7 cellular contexts compared by ENCODE assay signal in the genomic region with DNA sequence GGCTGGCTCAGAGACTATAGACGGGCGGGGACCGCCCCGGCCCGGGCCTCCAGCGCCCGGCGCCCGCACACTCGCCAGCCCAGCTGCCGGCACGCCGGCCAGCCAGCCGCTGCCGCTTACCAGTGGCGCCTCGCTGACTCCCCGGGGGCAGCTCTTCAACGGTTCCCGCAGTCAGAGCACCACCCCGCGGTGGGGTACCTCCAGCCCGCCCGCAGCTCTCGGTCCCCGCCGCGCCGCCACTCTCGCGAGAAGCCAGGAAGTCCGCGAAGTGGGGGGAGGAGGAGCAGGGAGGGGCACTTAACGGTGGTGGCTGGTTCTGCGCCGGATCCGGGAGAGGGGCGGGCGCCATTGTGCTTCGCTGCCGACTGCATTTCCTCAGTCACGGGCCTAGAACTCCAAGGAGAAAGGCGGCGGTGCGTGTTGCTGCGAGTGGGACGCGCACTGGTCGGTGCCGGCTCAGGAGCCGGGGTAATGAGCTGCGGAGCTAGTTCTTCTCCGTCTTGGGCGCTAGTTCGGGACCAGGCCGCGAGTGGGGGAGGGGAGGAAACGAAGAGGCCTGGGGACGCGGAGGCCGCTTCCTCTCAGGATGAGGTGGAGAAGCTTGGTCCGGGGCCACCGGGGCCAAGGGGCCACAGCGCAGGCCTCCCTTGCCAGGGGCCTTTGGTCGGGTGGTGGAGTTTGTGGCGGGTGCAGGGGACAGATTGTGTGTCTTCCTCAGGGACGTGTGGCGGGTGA. TPM values are rescaled to one million over a fixed set of nuclear protein-coding genes. Genes with fewer than 3 reads are reported as not detected.
DNase-seq lines count a peak whose midpoint lies in the region; ATAC-seq and TF ChIP-seq lines count a peak whose summit lies in the region.

Gene MARCHF7, plus strand, starts transcription at position 313 of the 735 bp plus-strand sequence. CDS start 16,517 bp downstream, outside the sequence.

- peak within 1 kb of the TSS; percentile 82 to 94 for H3K4me3 ChIP-seq in ascending aorta

- intact Hi-C loops in T-helper 2 cell treated with Interferon-gamma antibody and Interleukin-4, amounts not matched to agents 100 ng/mL and 5 ng/mL, for 36 hours (cut with micrococcal nuclease): loop anchor here (1.0 to 10.0 kb wide), 11 partner anchors 35 to 1838 kb away; partner anchors contain the start of genes ACVR1, BAZ2B, CCDC148 and LY75
- intact Hi-C loops in ascending aorta (cut with DNase I): loop anchor here (1.0 to 5.0 kb wide), 4 partner anchors 85 to 1255 kb away; partner anchors contain the start of genes CCDC148, CD302, PKP4 and WDSUB1

- H3K36me3 ChIP-seq in ascending aorta: peaks cover 8 to 18% of the 10 kb centered on the region in 2 donors

- DNase-seq in NCI-H187 treated with DMSO at 0.1 percent for 48 hours (lab: John Stamatoyannopoulos, UW): peak; percentile 51
- DNase-seq in ascending aorta (ENCODE audit: low spot score in 2 of 2): peak; percentile 82 to 98
- peak; percentile 94 for DNase-seq in hepatic stellate cell (ENCODE audit: low spot score)
- DNase-seq in renal cortical epithelial cell (ENCODE audit: low read depth): peak; percentile 79

- H3K27ac ChIP-seq in ascending aorta: peak within 1 kb of the TSS; percentile 97 to 98

- no peaks in the 10 kb centered on the region for H3K27me3 ChIP-seq in ascending aorta

- no peaks in the 10 kb centered on the region for H3K9me3 ChIP-seq in ascending aorta

- peak; percentile 92 for ATAC-seq in GM18502 (IDR thresholded peaks at IDR 0.05; ENCODE audit: poor library complexity, unreplicated experiment)
- peak; percentile 96 for ATAC-seq in HG02970 (IDR thresholded peaks at IDR 0.05; ENCODE audit: low FRiP score, unreplicated experiment)

- H3K4me1 ChIP-seq in ascending aorta: peaks cover 3 to 31% of the 10 kb centered on the region in 2 donors

- TF ChIP-seq CTCF in ascending aorta (IDR thresholded peaks at IDR 0.05): peak; percentile 16 to 51 (median 36)

RNA-seq across cellular contexts. Expression of gene MARCHF7, which starts in this region (rescaled TPM):
- 70.1 and 76.2 TPM in 2 replicates for total RNA-seq in T-helper 2 cell treated with Interferon-gamma antibody and Interleukin-4, amounts not matched to agents 100 ng/mL and 5 ng/mL, for 36 hours
- total RNA-seq in ascending aorta: 49.4 TPM
- 148 and 155 TPM in 2 replicates for total RNA-seq in renal cortical epithelial cell

Comparison
In these comparisons a context has a peak if more than half of its experiments do, and no peak if none do; other contexts are left out.
1. Peak in every context shown above with its lines: DNase-seq, ATAC-seq, H3K4me3 ChIP-seq and H3K27ac ChIP-seq.